ENCODE assay signal across 1 cellular context in genomic region chr1:110272045-110272444, GRCh38.
TF ChIP-seq lines count a peak whose summit lies in the region.

No MANE protein-coding gene starts in this region.

TF ChIP-seq in HepG2, 621 proteins besides CTCF, POLR2A, EP300 and RAD21 (continued from another document):
- TF ChIP-seq TEAD3 (CRISPR knock-in tag; optimal IDR thresholded peaks at IDR 0.05; ENCODE audit: borderline replicate concordance) (peak; percentile 84), NFYC (CRISPR knock-in tag; IDR thresholded peaks at IDR 0.05) (peak; percentile 53), ZNF33B (CRISPR knock-in tag; IDR thresholded peaks at IDR 0.05) (no peak), HNF4G (IDR thresholded peaks at IDR 0.05; ENCODE audit: borderline replicate concordance, low read depth, low read length) (peak; percentile 31; the same call in 1 of the 2 replicates), HNF4G (CRISPR knock-in tag; IDR thresholded peaks at IDR 0.05; ENCODE audit: borderline replicate concordance, low read depth) (no peak), NFYB (CRISPR knock-in tag; IDR thresholded peaks at IDR 0.05) (peak; percentile 57), HNF4A (CRISPR knock-in tag; IDR thresholded peaks at IDR 0.05) (peak; percentile 64)
TF ChIP-seq in HepG2: peak in this region for 6.
